ENCODE assay signal across 15 cellular contexts in genomic region chr4:45063701-45064100, GRCh38.
"Had no signal": no experiment of that assay in that cellular context is flagged by ENCODE, and none has a peak within 500 bp of the region (broad histone marks: within the 10 kb centered on the region; RNA-seq: fewer than 3 reads in every experiment).

No MANE protein-coding gene starts in this region.

- H3K27ac ChIP-seq: gastroesophageal sphincter, left ventricle myocardium inferior, tibial artery had no signal

- H3K27me3 ChIP-seq: gastroesophageal sphincter, tibial artery had no signal

- H3K27me3 Mint-ChIP-seq: activated naive CD8-positive, alpha-beta T cell treated with anti-CD3 and anti-CD28 coated beads, Interleukin-2, amount 50 U/mL, for 24 hours; activated T-helper 17 cell treated with anti-CD3 and anti-CD28 coated beads, Interleukin-2, amount 50 U/mL, for 72 hours; progenitor cell of endocrine pancreas had no signal

- H3K4me3 Mint-ChIP-seq: activated naive CD8-positive, alpha-beta T cell treated with anti-CD3 and anti-CD28 coated beads, Interleukin-2, amount 50 U/mL, for 24 hours; activated T-helper 17 cell treated with anti-CD3 and anti-CD28 coated beads, Interleukin-2, amount 50 U/mL, for 72 hours; natural killer cell had no signal

- H3K9me3 ChIP-seq: gastroesophageal sphincter, tibial artery had no signal

- H3K36me3 ChIP-seq: gastroesophageal sphincter, left ventricle myocardium inferior, tibial artery had no signal

- DNase-seq: activated CD4-positive, alpha-beta T cell treated with anti-CD3 and anti-CD28 coated beads for 1 hour; activated CD4-positive, alpha-beta T cell treated with anti-CD3 and anti-CD28 coated beads, Interleukin-2, amount 50 U/mL, for 4 hours; activated naive CD4-positive, alpha-beta T cell treated with Interleukin-2 at 50 U/mL for 16 hours; activated naive CD8-positive, alpha-beta T cell treated with anti-CD3 and anti-CD28 coated beads, Interleukin-2, amount 50 U/mL, for 24 hours; aorta; left ventricle myocardium inferior; natural killer cell; right cardiac atrium; small intestine; stimulated activated CD4-positive, alpha-beta T cell treated with anti-CD3 and anti-CD28 coated beads, Interleukin-4, amount 100 ng/mL, for 24 hours; stimulated activated naive CD4-positive, alpha-beta T cell; tibial artery had no signal

- H3K4me3 ChIP-seq: gastroesophageal sphincter, left ventricle myocardium inferior, tibial artery had no signal

- H3K4me1 Mint-ChIP-seq: activated naive CD8-positive, alpha-beta T cell treated with anti-CD3 and anti-CD28 coated beads, Interleukin-2, amount 50 U/mL, for 24 hours; activated T-helper 17 cell treated with anti-CD3 and anti-CD28 coated beads, Interleukin-2, amount 50 U/mL, for 72 hours; natural killer cell had no signal

- H3K4me1 ChIP-seq: left ventricle myocardium inferior, tibial artery had no signal

- H3K27ac Mint-ChIP-seq: activated naive CD8-positive, alpha-beta T cell treated with anti-CD3 and anti-CD28 coated beads, Interleukin-2, amount 50 U/mL, for 24 hours; activated T-helper 17 cell treated with anti-CD3 and anti-CD28 coated beads, Interleukin-2, amount 50 U/mL, for 72 hours; natural killer cell; progenitor cell of endocrine pancreas had no signal
